In genomic region chr7:24948739-24949138, GRCh38 we compare ENCODE assay signal across 12 cellular contexts. TPM values are rescaled to one million over a fixed set of nuclear protein-coding genes. Genes with fewer than 3 reads are reported as not detected.
DNase-seq lines count a peak whose midpoint lies in the region; ATAC-seq and TF ChIP-seq lines count a peak whose summit lies in the region.
"Had no signal": no experiment of that assay in that cellular context is flagged by ENCODE, and none has a peak within 500 bp of the region (broad histone marks: within the 10 kb centered on the region; RNA-seq: fewer than 3 reads in every experiment).

No MANE protein-coding gene starts in this region.

- H3K9me2 ChIP-seq in SK-N-SH, result no peaks in the 10 kb centered on the region

- CTCF ChIA-PET in SK-N-SH (lab: Yijun Ruan, JAX), result interaction anchor here (1.2 to 1.4 kb wide), 2 partner anchors 136 to 145 kb away, joined by 5 to 7 read pairs; no protein-coding TSS in a partner anchor

- H3K9me3 ChIP-seq in SK-N-SH (no peaks in the 10 kb centered on the region), upper lobe of left lung (no peaks in the 10 kb centered on the region)
- H3K9me3 ChIP-seq: gastroesophageal sphincter, left ventricle myocardium inferior had no signal

- peaks cover 98% of the 10 kb centered on the region for H3K79me2 ChIP-seq in SK-N-SH (ENCODE audit: insufficient read depth)

- H3K4me1 ChIP-seq in SK-N-SH (ENCODE audit: control insufficient read depth in 1 of 2, insufficient read depth in 2 of 2, low read depth in 1 of 2, low read length in 1 of 2) (peaks cover 2 to 14% of the 10 kb centered on the region in 2 experiments; a peak in 3 of 4 replicates), upper lobe of left lung (peaks cover 0 to 7% (median 0%) of the 10 kb centered on the region in 4 donors)
- H3K4me1 ChIP-seq: left ventricle myocardium inferior had no signal

- DNase-seq in DMS53 (lab: John Stamatoyannopoulos, UW), result peak; percentile 31
- DNase-seq in SK-N-SH, result no peak
- peak; percentile 64 for DNase-seq in iris pigment epithelial cell (ENCODE audit: low read depth)
- DNase-seq in NCI-H2107 treated with DMSO at 0.1 percent for 48 hours (lab: John Stamatoyannopoulos, UW; ENCODE audit: unreplicated experiment), result no peak
- DNase-seq in SHP77 treated with DMSO at 0.1 percent for 48 hours (lab: John Stamatoyannopoulos, UW), result no peak
- DNase-seq in upper lobe of left lung, result no peak
- DNase-seq: left ventricle myocardium inferior, NCI-H1436 treated with DMSO at 0.1 percent for 48 hours, NCI-H82 had no signal

- TF ChIP-seq CTCF in SK-N-SH (IDR thresholded peaks at IDR 0.05) (no peak), upper lobe of left lung (IDR thresholded peaks at IDR 0.05) (no peak)

- no peaks in the 10 kb centered on the region for H3K36me3 ChIP-seq in SK-N-SH (replicated peaks in 1 of 2; ENCODE audit: control insufficient read depth in 1 of 2, insufficient read depth in 2 of 2, low read length in 1 of 2)
- no peaks in the 10 kb centered on the region for H3K36me3 ChIP-seq in upper lobe of left lung
- H3K36me3 ChIP-seq: gastroesophageal sphincter, left ventricle myocardium inferior had no signal

- POLR2A ChIA-PET in SK-N-SH (lab: Yijun Ruan, JAX), result no interaction called here

- H3K27me3 ChIP-seq in SK-N-SH (ENCODE audit: insufficient read depth) (no peaks in the 10 kb centered on the region), upper lobe of left lung (no peaks in the 10 kb centered on the region)
- H3K27me3 ChIP-seq: gastroesophageal sphincter had no signal

- no peak overlapping the region for H3K9ac ChIP-seq in SK-N-SH

- H3K4me3 ChIP-seq in SK-N-SH (ENCODE audit: low read depth in 2 of 2, low read length in 1 of 2) (no peak overlapping the region), upper lobe of left lung (no peak overlapping the region)
- H3K4me3 ChIP-seq: gastroesophageal sphincter, left ventricle myocardium inferior had no signal

- H3K4me2 ChIP-seq in SK-N-SH, result no peak overlapping the region

- peak; percentile 71 for ATAC-seq in GM19351 (IDR thresholded peaks at IDR 0.05; ENCODE audit: unreplicated experiment)
- ATAC-seq in upper lobe of left lung (ENCODE audit: low FRiP score in 2 of 2), result no peak
- no peak for ATAC-seq in GM18868 (IDR thresholded peaks at IDR 0.05; ENCODE audit: unreplicated experiment)
- ATAC-seq: gastroesophageal sphincter had no signal

- TF ChIP-seq RAD21 in SK-N-SH (IDR thresholded peaks at IDR 0.05; ENCODE audit: low read length), result no peak

- TF ChIP-seq EP300 in SK-N-SH (IDR thresholded peaks at IDR 0.05; ENCODE audit: borderline replicate concordance in 1 of 2, low read depth in 1 of 2, low read length in 1 of 2) (no peak), upper lobe of left lung (IDR thresholded peaks at IDR 0.05) (no peak)

- no peaks in the 10 kb centered on the region for H4K20me1 ChIP-seq in SK-N-SH (ENCODE audit: insufficient read depth)

- peak overlapping the region in 1 of 2 experiments; percentile 5; a peak in 1 of 4 replicates for H3K27ac ChIP-seq in SK-N-SH (ENCODE audit: low read depth in 2 of 2, low read length in 1 of 2)
- H3K27ac ChIP-seq in upper lobe of left lung, result no peak overlapping the region
- H3K27ac ChIP-seq: gastroesophageal sphincter, left ventricle myocardium inferior had no signal

- no peak for TF ChIP-seq POLR2A in upper lobe of left lung (IDR thresholded peaks at IDR 0.05)

- no peak overlapping the region for H2AFZ ChIP-seq in SK-N-SH (ENCODE audit: low read depth)

- H3F3A ChIP-seq in SK-N-SH (replicated peaks; ENCODE audit: insufficient read depth), result peaks cover 12% of the 10 kb centered on the region

- 72% methylated on average over 4 of the region's 4 CpGs for WGBS in SK-N-SH (ENCODE audit: low lambda C conversion rate)
- WGBS in upper lobe of left lung, 2 donors, result 59 to 74% methylated on average over 4 of the region's 4 CpGs

TF ChIP-seq in SK-N-SH, 30 proteins besides CTCF, POLR2A, EP300 and RAD21:
- TF ChIP-seq NFIC (IDR thresholded peaks at IDR 0.05; ENCODE audit: borderline replicate concordance), result no peak
- TF ChIP-seq FOSL2 (IDR thresholded peaks at IDR 0.05; ENCODE audit: borderline replicate concordance, low read depth), result peak; percentile 19; the same call in 1 of the 2 replicates

RNA-seq across cellular contexts. Expression of gene OSBPL3, which starts 31.2 kb away (rescaled TPM):
- polyA plus RNA-seq in SK-N-SH (2012; rRNA removed), result 22.6 and 23.2 TPM in 2 replicates
- 19.3 and 20.5 TPM in 2 replicates for polyA plus RNA-seq in SK-N-SH (2012; cell fraction: cytosol; rRNA removed)
- 53.0 and 90.2 TPM in 2 replicates for polyA plus RNA-seq in SK-N-SH (2012; cell fraction: nucleus; rRNA removed)
- 10 to 100 TPM; 17.5 to 55.5 (median 21.7) TPM for total RNA-seq in upper lobe of left lung

Comparison
In these comparisons a context has a peak if more than half of its experiments do, and no peak if none do; other contexts are left out.
1. DNase-seq: peak in DMS53 (single experiment) and iris pigment epithelial cell (single experiment); none in SK-N-SH (single experiment), NCI-H2107 treated with DMSO at 0.1 percent for 48 hours (single experiment), SHP77 treated with DMSO at 0.1 percent for 48 hours (single experiment) and upper lobe of left lung (0 of 2).